Comparison of ENCODE assay signal across 15 cellular contexts in the genomic region with DNA sequence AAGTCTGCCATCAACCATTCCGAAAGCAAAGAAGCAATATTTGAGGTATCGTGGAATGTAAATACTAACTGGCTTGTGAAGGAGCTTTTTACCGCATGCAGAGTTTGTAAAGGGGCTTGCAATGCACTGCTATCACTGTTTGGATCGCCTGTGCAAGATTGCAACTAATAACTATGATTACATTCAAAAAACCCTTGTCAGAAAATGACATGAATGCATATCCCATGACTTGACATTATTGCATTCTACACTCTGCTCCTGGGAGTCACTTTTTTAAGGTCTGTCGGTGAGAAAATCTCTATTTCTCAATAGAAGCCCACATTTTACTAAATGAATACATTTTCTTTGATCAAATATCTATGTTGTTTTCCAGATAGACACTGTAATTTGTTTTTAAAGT.
DNase-seq lines count a peak whose midpoint lies in the region; ATAC-seq and TF ChIP-seq lines count a peak whose summit lies in the region.
"Had no signal": no experiment of that assay in that cellular context is flagged by ENCODE, and none has a peak within 500 bp of the region (broad histone marks: within the 10 kb centered on the region; RNA-seq: fewer than 3 reads in every experiment).

No MANE protein-coding gene starts in this region.

- H3K9me3 ChIP-seq in neural cell (ENCODE audit: low read length) (no peaks in the 10 kb centered on the region), SJCRH30 (replicated peaks) (no peaks in the 10 kb centered on the region)
- H3K9me3 ChIP-seq: BE2C, Caco-2 had no signal

- peak; percentile 36 for TF ChIP-seq RAD21 in neural cell (conservative IDR thresholded peaks at IDR 0.05)

- H3K4me3 ChIP-seq in neural cell (ENCODE audit: low read length) = peak overlapping the region; percentile 40
- H3K4me3 ChIP-seq in SJCRH30 = no peak overlapping the region
- H3K4me3 ChIP-seq: GM23338 had no signal

- peak overlapping the region; percentile 34 for H3K27ac ChIP-seq in neural cell (ENCODE audit: low read length)
- H3K27ac ChIP-seq in SJCRH30 = no peak overlapping the region

- H3K36me3 ChIP-seq in neural cell (ENCODE audit: insufficient read depth, low read length) (no peaks in the 10 kb centered on the region), SJCRH30 (no peaks in the 10 kb centered on the region)
- H3K36me3 ChIP-seq: BE2C had no signal

- H3K27me3 ChIP-seq in neural cell (ENCODE audit: insufficient read depth, low read depth, low read length) = no peaks in the 10 kb centered on the region
- H3K27me3 ChIP-seq in SJCRH30 = no peaks in the 10 kb centered on the region
- H3K27me3 ChIP-seq: BE2C had no signal

- no peaks in the 10 kb centered on the region for H4K20me1 ChIP-seq in neural cell (ENCODE audit: insufficient read depth)

- ATAC-seq in HG03139 (IDR thresholded peaks at IDR 0.05; ENCODE audit: unreplicated experiment) = no peak
- no peak for ATAC-seq in GM18867 (IDR thresholded peaks at IDR 0.05; ENCODE audit: unreplicated experiment)
- ATAC-seq: GM23338 had no signal

- TF ChIP-seq EP300 in neural cell (conservative IDR thresholded peaks at IDR 0.05; ENCODE audit: poor library complexity, severe bottlenecking) = peak; percentile 87

- peak overlapping the region; percentile 46 for H3K4me2 ChIP-seq in neural cell (ENCODE audit: low read length)
- H3K4me2 ChIP-seq: GM23338 had no signal

- H2AFZ ChIP-seq in neural cell (ENCODE audit: low read depth, low read length) = no peak overlapping the region
- H2AFZ ChIP-seq: GM23338 had no signal

- no peaks in the 10 kb centered on the region for H3K4me1 ChIP-seq in SJCRH30
- H3K4me1 ChIP-seq: BE2C, Caco-2 had no signal

- H3K9ac ChIP-seq in neural cell (ENCODE audit: low read length) = no peak overlapping the region

- TF ChIP-seq CTCF in neural cell (IDR thresholded peaks at IDR 0.05; ENCODE audit: poor library complexity, severe bottlenecking) = no peak

- DNase-seq in NCI-H748 (lab: John Stamatoyannopoulos, UW; ENCODE audit: unreplicated experiment) = peak; percentile 68
- no peak for DNase-seq in NCI-H748 treated with DMSO at 0.1 percent for 48 hours (lab: John Stamatoyannopoulos, UW)
- peak; percentile 80 for DNase-seq in NCI-H2227 (lab: John Stamatoyannopoulos, UW; ENCODE audit: unreplicated experiment)
- DNase-seq in SJCRH30 = no peak
- DNase-seq: 8988T; BE2C; C1 segment of cervical spinal cord; Caco-2; CD4-positive, CD25-positive, alpha-beta regulatory T cell; CD8-positive, alpha-beta memory T cell; HCEC 1CT had no signal

- no peaks in the 10 kb centered on the region for H3K9me2 ChIP-seq in neural cell (ENCODE audit: insufficient read depth, low read length)

- H3F3A ChIP-seq in neural cell (ENCODE audit: insufficient read depth, low read length, poor library complexity, severe bottlenecking) = no peaks in the 10 kb centered on the region

- no peaks in the 10 kb centered on the region for H3K79me2 ChIP-seq in neural cell (replicated peaks; ENCODE audit: insufficient read depth, low read length)

TF ChIP-seq in neural cell, 6 proteins besides CTCF, POLR2A, EP300 and RAD21:
- peak; percentile 88 for TF ChIP-seq POLR2AphosphoS5 (IDR thresholded peaks at IDR 0.05)
- TF ChIP-seq EZH2 (IDR thresholded peaks at IDR 0.05; ENCODE audit: borderline replicate concordance, insufficient read depth, low read length, poor library complexity, severe bottlenecking) = no peak
- TF ChIP-seq, protein P1, sequence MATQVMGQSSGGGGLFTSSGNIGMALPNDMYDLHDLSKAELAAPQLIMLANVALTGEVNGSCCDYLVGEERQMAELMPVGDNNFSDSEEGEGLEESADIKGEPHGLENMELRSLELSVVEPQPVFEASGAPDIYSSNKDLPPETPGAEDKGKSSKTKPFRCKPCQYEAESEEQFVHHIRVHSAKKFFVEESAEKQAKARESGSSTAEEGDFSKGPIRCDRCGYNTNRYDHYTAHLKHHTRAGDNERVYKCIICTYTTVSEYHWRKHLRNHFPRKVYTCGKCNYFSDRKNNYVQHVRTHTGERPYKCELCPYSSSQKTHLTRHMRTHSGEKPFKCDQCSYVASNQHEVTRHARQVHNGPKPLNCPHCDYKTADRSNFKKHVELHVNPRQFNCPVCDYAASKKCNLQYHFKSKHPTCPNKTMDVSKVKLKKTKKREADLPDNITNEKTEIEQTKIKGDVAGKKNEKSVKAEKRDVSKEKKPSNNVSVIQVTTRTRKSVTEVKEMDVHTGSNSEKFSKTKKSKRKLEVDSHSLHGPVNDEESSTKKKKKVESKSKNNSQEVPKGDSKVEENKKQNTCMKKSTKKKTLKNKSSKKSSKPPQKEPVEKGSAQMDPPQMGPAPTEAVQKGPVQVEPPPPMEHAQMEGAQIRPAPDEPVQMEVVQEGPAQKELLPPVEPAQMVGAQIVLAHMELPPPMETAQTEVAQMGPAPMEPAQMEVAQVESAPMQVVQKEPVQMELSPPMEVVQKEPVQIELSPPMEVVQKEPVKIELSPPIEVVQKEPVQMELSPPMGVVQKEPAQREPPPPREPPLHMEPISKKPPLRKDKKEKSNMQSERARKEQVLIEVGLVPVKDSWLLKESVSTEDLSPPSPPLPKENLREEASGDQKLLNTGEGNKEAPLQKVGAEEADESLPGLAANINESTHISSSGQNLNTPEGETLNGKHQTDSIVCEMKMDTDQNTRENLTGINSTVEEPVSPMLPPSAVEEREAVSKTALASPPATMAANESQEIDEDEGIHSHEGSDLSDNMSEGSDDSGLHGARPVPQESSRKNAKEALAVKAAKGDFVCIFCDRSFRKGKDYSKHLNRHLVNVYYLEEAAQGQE (IDR thresholded peaks at IDR 0.05; ENCODE audit: borderline replicate concordance) = no peak
- TF ChIP-seq SMC3 (conservative IDR thresholded peaks at IDR 0.05; ENCODE audit: poor library complexity) = no peak
- peak; percentile 15 for TF ChIP-seq MXI1 (conservative IDR thresholded peaks at IDR 0.05; ENCODE audit: poor library complexity, severe bottlenecking)
- no peak for TF ChIP-seq TAF1 (IDR thresholded peaks at IDR 0.05; ENCODE audit: low read depth)

Comparison
In these comparisons a context has a peak if more than half of its experiments do, and no peak if none do; other contexts are left out.
1. DNase-seq: peak in NCI-H748 (single experiment) and NCI-H2227 (single experiment); none in NCI-H748 treated with DMSO at 0.1 percent for 48 hours (single experiment) and SJCRH30 (0 of 2).